ENCODE assay signal across 1 cellular context in the genomic region with DNA sequence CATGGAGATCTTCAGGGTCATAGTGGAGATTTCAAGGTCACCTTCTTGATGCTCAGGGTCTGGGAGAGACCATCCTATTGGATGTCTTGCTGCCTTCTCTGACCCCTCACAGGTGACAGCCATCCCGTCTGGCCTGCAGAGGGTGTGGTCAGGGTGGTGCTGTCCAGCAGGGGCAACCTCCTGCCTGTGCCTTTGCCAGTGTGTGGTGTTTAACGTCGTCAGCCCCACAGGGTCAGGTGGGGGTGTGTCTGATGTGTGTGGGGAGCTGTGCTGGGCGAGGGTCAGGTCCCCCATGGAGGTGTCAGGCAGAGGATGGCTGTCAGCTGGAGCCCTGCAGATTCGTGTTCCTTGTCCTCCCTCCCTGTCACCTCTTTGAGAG.
TF ChIP-seq lines count a peak whose summit lies in the region.

No MANE protein-coding gene starts in this region.

TF ChIP-seq in H1, 55 proteins besides CTCF, POLR2A, EP300 and RAD21:
- TF ChIP-seq SP1 (IDR thresholded peaks at IDR 0.05; ENCODE audit: low read depth, low read length) (no peak), SIN3A (conservative IDR thresholded peaks at IDR 0.05 in 1 of 2, IDR thresholded peaks at IDR 0.05 in 1 of 2; ENCODE audit: low read depth in 1 of 2, low read length in 2 of 2) (0 out of 4 replicates have a peak, but pooled peaks of 1 of the 2 experiments have one; percentile 33)
TF ChIP-seq in H1: peak in this region for 1.
